ENCODE assay signal across 8 cellular contexts in the genomic region with DNA sequence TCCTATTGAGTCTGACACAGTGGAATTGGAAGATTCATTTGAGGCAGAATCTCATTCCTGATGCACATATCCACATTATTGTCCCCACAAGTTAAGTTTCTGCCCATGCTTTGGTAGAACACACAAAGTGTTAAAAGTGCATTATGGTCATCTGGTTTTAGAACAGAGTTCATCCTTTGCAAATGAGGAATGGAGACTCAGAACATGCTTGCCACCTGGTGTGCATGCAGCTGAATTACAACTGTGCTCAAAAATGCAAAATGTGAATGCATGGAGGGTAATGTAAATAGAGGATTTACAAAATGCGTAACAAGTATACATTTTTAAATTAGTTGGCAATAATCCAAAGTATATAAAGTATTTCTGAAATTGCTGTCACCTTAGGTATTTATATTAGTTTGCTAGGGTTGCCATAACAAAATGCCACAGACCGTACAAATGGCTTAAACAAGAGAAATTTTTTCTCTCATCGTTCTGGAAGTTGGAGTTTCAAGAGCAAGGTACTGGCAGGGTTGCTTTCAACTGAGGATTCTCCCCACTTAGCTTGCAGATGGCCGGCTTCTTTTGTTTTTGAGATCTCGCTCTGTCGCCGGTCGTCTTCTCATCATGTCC.
DNase-seq lines count a peak whose midpoint lies in the region; ATAC-seq and TF ChIP-seq lines count a peak whose summit lies in the region.

No MANE protein-coding gene starts in this region.

- POLR2A ChIA-PET in activated CD4-positive, alpha-beta memory T cell treated with anti-CD3 and anti-CD28 coated beads for 36 hours (lab: Charles Lee), result no interaction called here

- in situ Hi-C loops in T47D (cut with HindIII; ENCODE audit: low pct_unique_long_range_greater_than_20kb, low sequenced_read_pairs), result no loop called here

- H3K27me3 Mint-ChIP-seq in memory B cell, result peaks cover 2% of the 10 kb centered on the region
- no peaks in the 10 kb centered on the region for H3K27me3 Mint-ChIP-seq in activated CD4-positive, alpha-beta memory T cell treated with anti-CD3 and anti-CD28 coated beads for 36 hours

- H3K36me3 Mint-ChIP-seq in memory B cell, result no peaks in the 10 kb centered on the region
- no peaks in the 10 kb centered on the region for H3K36me3 Mint-ChIP-seq in activated CD4-positive, alpha-beta memory T cell treated with anti-CD3 and anti-CD28 coated beads for 36 hours

- intact Hi-C loops in left ventricle myocardium inferior (cut with micrococcal nuclease) (no loop called here), Right ventricle myocardium inferior (cut with DNase I) (no loop called here)
- intact Hi-C loops in activated CD4-positive, alpha-beta memory T cell treated with anti-CD3 and anti-CD28 coated beads for 36 hours (cut with micrococcal nuclease), result no loop called here

- H3K36me3 ChIP-seq in left ventricle myocardium inferior, result no peaks in the 10 kb centered on the region

- H3K4me3 Mint-ChIP-seq in memory B cell, result no peak overlapping the region
- H3K4me3 Mint-ChIP-seq in activated CD4-positive, alpha-beta memory T cell treated with anti-CD3 and anti-CD28 coated beads for 36 hours, result no peak overlapping the region

- no peaks in the 10 kb centered on the region for H3K9me3 ChIP-seq in left ventricle myocardium inferior (replicated peaks)

- H3K9me3 Mint-ChIP-seq in memory B cell, result no peaks in the 10 kb centered on the region
- peaks cover 4% of the 10 kb centered on the region for H3K9me3 Mint-ChIP-seq in activated CD4-positive, alpha-beta memory T cell treated with anti-CD3 and anti-CD28 coated beads for 36 hours

- no peak overlapping the region for H3K27ac ChIP-seq in left ventricle myocardium inferior (replicated peaks)

- ATAC-seq in Right ventricle myocardium inferior (no peak), HG02678 (IDR thresholded peaks at IDR 0.05; ENCODE audit: unreplicated experiment) (peak; percentile 82), memory B cell (ENCODE audit: low read depth) (peak; percentile 29)

- no peaks in the 10 kb centered on the region for H3K4me1 ChIP-seq in left ventricle myocardium inferior

- no peaks in the 10 kb centered on the region for H3K4me1 Mint-ChIP-seq in memory B cell
- no peaks in the 10 kb centered on the region for H3K4me1 Mint-ChIP-seq in activated CD4-positive, alpha-beta memory T cell treated with anti-CD3 and anti-CD28 coated beads for 36 hours (ENCODE audit: low read depth)

- peak; percentile 60 for TF ChIP-seq CTCF in left ventricle myocardium inferior (IDR thresholded peaks at IDR 0.05; ENCODE audit: borderline replicate concordance)

- H3K27me3 ChIP-seq in left ventricle myocardium inferior (ENCODE audit: low read depth), result peaks cover 38% of the 10 kb centered on the region

- CTCF ChIA-PET in activated CD4-positive, alpha-beta memory T cell treated with anti-CD3 and anti-CD28 coated beads for 36 hours (lab: Charles Lee), result no interaction called here

- no peak overlapping the region for H3K4me3 ChIP-seq in left ventricle myocardium inferior

- no peak for DNase-seq in left ventricle myocardium inferior
- no peak for DNase-seq in Right ventricle myocardium inferior (ENCODE audit: missing footprints)
- peak; percentile 62 for DNase-seq in NCI-H2171 treated with DMSO at 0.1 percent for 48 hours (lab: John Stamatoyannopoulos, UW)
- peak; percentile 60 to 66 for DNase-seq in T47D (ENCODE audit: low read depth in 1 of 2, low spot score in 1 of 2)
- DNase-seq in memory B cell (ENCODE audit: low spot score in 2 of 2), result peak; percentile 19 to 21
- no peak for DNase-seq in activated gamma-delta T cell treated with Interleukin-2 at 50 U/mL for 16 hours
- DNase-seq in activated CD4-positive, alpha-beta memory T cell treated with anti-CD3 and anti-CD28 coated beads for 36 hours, result no peak

- H3K27ac Mint-ChIP-seq in memory B cell, result no peak overlapping the region
- H3K27ac Mint-ChIP-seq in activated CD4-positive, alpha-beta memory T cell treated with anti-CD3 and anti-CD28 coated beads for 36 hours, result no peak overlapping the region

Comparison
In these comparisons a context has a peak if more than half of its experiments do, and no peak if none do; other contexts are left out.
1. DNase-seq: peak in NCI-H2171 treated with DMSO at 0.1 percent for 48 hours (single experiment), T47D (2 of 2) and memory B cell (2 of 2); none in left ventricle myocardium inferior (single experiment), Right ventricle myocardium inferior (single experiment), activated gamma-delta T cell treated with Interleukin-2 at 50 U/mL for 16 hours (single experiment) and activated CD4-positive, alpha-beta memory T cell treated with anti-CD3 and anti-CD28 coated beads for 36 hours (single experiment).